24 cellular contexts compared by ENCODE assay signal in genomic region chr1:90720137-90720636, GRCh38. TPM values are rescaled to one million over a fixed set of nuclear protein-coding genes. Genes with fewer than 3 reads are reported as not detected.
DNase-seq lines count a peak whose midpoint lies in the region; ATAC-seq and TF ChIP-seq lines count a peak whose summit lies in the region.
"Had no signal": no experiment of that assay in that cellular context is flagged by ENCODE, and none has a peak within 500 bp of the region (broad histone marks: within the 10 kb centered on the region; RNA-seq: fewer than 3 reads in every experiment).

No MANE protein-coding gene starts in this region.

- H3K27me3 Mint-ChIP-seq in activated naive CD4-positive, alpha-beta T cell treated with anti-CD3 and anti-CD28 coated beads, Interleukin-2, amount 10 ng/mL, durations not matched to agents 7 days and 5 days = peaks cover 99% of the 10 kb centered on the region
- H3K27me3 Mint-ChIP-seq in WTC11 (ENCODE audit: low read depth) = peaks cover 99% of the 10 kb centered on the region
- peaks cover 93% of the 10 kb centered on the region for H3K27me3 Mint-ChIP-seq in type B pancreatic cell

- H3K36me3 ChIP-seq in iPS-18a (ENCODE audit: control insufficient read depth, low read depth, low read length) = no peaks in the 10 kb centered on the region

- peaks cover 27% of the 10 kb centered on the region for H3K4me1 Mint-ChIP-seq in activated naive CD4-positive, alpha-beta T cell treated with anti-CD3 and anti-CD28 coated beads, Interleukin-2, amount 10 ng/mL, durations not matched to agents 7 days and 5 days
- H3K4me1 Mint-ChIP-seq in WTC11 (peaks cover 58% of the 10 kb centered on the region), type B pancreatic cell (ENCODE audit: unreplicated experiment) (peaks cover 17% of the 10 kb centered on the region)

- H3K9me3 Mint-ChIP-seq in activated naive CD4-positive, alpha-beta T cell treated with anti-CD3 and anti-CD28 coated beads, Interleukin-2, amount 10 ng/mL, durations not matched to agents 7 days and 5 days = no peaks in the 10 kb centered on the region
- H3K9me3 Mint-ChIP-seq in WTC11 = no peaks in the 10 kb centered on the region
- H3K9me3 Mint-ChIP-seq in type B pancreatic cell = peaks cover 4% of the 10 kb centered on the region
- H3K9me3 Mint-ChIP-seq: activated T-helper 2 cell treated with anti-CD3 and anti-CD28 coated beads, Interferon-gamma antibody, Interleukin-2, Interleukin-4, amounts not matched to agents 10 μg/mL and 5 μg/mL and 100 μg/mL, durations not matched to agents 14 hours and 24 hours and 36 hours had no signal

- H3K4me1 ChIP-seq in iPS-18a (ENCODE audit: control insufficient read depth, low read depth, low read length) = peaks cover 19% of the 10 kb centered on the region

- peaks cover 17% of the 10 kb centered on the region for H3K36me3 Mint-ChIP-seq in activated naive CD4-positive, alpha-beta T cell treated with anti-CD3 and anti-CD28 coated beads, Interleukin-2, amount 10 ng/mL, durations not matched to agents 7 days and 5 days
- H3K36me3 Mint-ChIP-seq in WTC11 (no peaks in the 10 kb centered on the region; the same call in 1 of the 2 replicates), type B pancreatic cell (peaks cover 3% of the 10 kb centered on the region)

- peak overlapping the region; percentile 48 for H3K4me3 ChIP-seq in iPS-18a (ENCODE audit: low read length)
- H3K4me3 ChIP-seq: coronary artery, K562 had no signal

- H3K27ac ChIP-seq in iPS-18a (ENCODE audit: low read length) = no peak overlapping the region
- no peak overlapping the region for H3K27ac ChIP-seq in caudate nucleus (ENCODE audit: low read depth, low read length)
- H3K27ac ChIP-seq: coronary artery, RWPE1 had no signal

- CTCF ChIA-PET in activated naive CD4-positive, alpha-beta T cell treated with anti-CD3 and anti-CD28 coated beads, Interleukin-2, amount 10 ng/mL, durations not matched to agents 7 days and 5 days (lab: Charles Lee) = interaction anchor here (1.0 to 2.2 kb wide), 4 partner anchors 10 to 306 kb away, joined by 3 to 6 read pairs (median 4); no protein-coding TSS in a partner anchor
- CTCF ChIA-PET in WTC11 (lab: Charles Lee) = interaction anchor here (1.0 to 2.6 kb wide), 13 partner anchors 8 to 445 kb away, joined by 3 to 27 read pairs (median 3); no protein-coding TSS in a partner anchor

- peak overlapping the region; percentile 38 for H3K27ac Mint-ChIP-seq in activated naive CD4-positive, alpha-beta T cell treated with anti-CD3 and anti-CD28 coated beads, Interleukin-2, amount 10 ng/mL, durations not matched to agents 7 days and 5 days
- H3K27ac Mint-ChIP-seq in WTC11 (no peak overlapping the region), type B pancreatic cell (peak overlapping the region; percentile 8)
- H3K27ac Mint-ChIP-seq: activated CD8-positive, alpha-beta memory T cell treated with anti-CD3 and anti-CD28 coated beads, Interleukin-2, amount 10 ng/mL, durations not matched to agents 7 days and 5 days; activated T-helper 2 cell treated with anti-CD3 and anti-CD28 coated beads, Interferon-gamma antibody, Interleukin-2, Interleukin-4, amounts not matched to agents 10 μg/mL and 5 μg/mL and 100 μg/mL, durations not matched to agents 14 hours and 24 hours and 36 hours; nephron had no signal

- ATAC-seq in WTC11 = no peak
- ATAC-seq: activated CD4-positive, CD25-positive, alpha-beta regulatory T cell treated with anti-CD3 and anti-CD28 coated beads, Interleukin-2, amount 50 U/mL, for 24 hours; activated CD8-positive, alpha-beta memory T cell treated with anti-CD3 and anti-CD28 coated beads, Interleukin-2, amount 10 ng/mL, durations not matched to agents 7 days and 5 days; K562; SK-N-SH treated with all-trans-retinoic acid at 6 μM for 48 hours had no signal

- H3K9ac ChIP-seq in iPS-18a (ENCODE audit: low read length) = no peak overlapping the region

- DNase-seq in activated naive CD4-positive, alpha-beta T cell treated with anti-CD3 and anti-CD28 coated beads, Interleukin-2, amount 10 ng/mL, durations not matched to agents 7 days and 5 days = no peak
- no peak for DNase-seq in activated naive CD4-positive, alpha-beta T cell treated with anti-CD3 and anti-CD28 coated beads, Interleukin-2, amount 50 U/mL, for 16 hours
- DNase-seq in WTC11 (ENCODE audit: low spot score) (no peak), type B pancreatic cell (ENCODE audit: extremely low spot score, unreplicated experiment) (no peak), LoVo (ENCODE audit: low spot score) (no peak), caudate nucleus (lab: John Stamatoyannopoulos, UW) (no peak), nucleus accumbens (lab: John Stamatoyannopoulos, UW) (no peak)
- DNase-seq: activated CD8-positive, alpha-beta memory T cell treated with anti-CD3 and anti-CD28 coated beads, Interleukin-2, amount 10 ng/mL, durations not matched to agents 7 days and 5 days; NCI-H146; NCI-H2171; NCI-H524 treated with DMSO at 0.1 percent for 48 hours had no signal

- H3K9me3 ChIP-seq in iPS-18a (ENCODE audit: control insufficient read depth, low read depth, low read length) = no peaks in the 10 kb centered on the region

- POLR2A ChIA-PET in WTC11 (lab: Charles Lee) = no interaction called here

- no peak for TF ChIP-seq CTCF in WTC11 (IDR thresholded peaks at IDR 0.05)
- no peak for TF ChIP-seq CTCF in type B pancreatic cell (conservative IDR thresholded peaks at IDR 0.05)

- peaks cover 99% of the 10 kb centered on the region for H3K27me3 ChIP-seq in iPS-18a (ENCODE audit: control insufficient read depth, insufficient read depth, low read length)

- no peak overlapping the region for H3K4me3 Mint-ChIP-seq in activated naive CD4-positive, alpha-beta T cell treated with anti-CD3 and anti-CD28 coated beads, Interleukin-2, amount 10 ng/mL, durations not matched to agents 7 days and 5 days
- H3K4me3 Mint-ChIP-seq in WTC11 (peak overlapping the region; percentile 80), type B pancreatic cell (peak overlapping the region; percentile 32)
- H3K4me3 Mint-ChIP-seq: activated CD8-positive, alpha-beta memory T cell treated with anti-CD3 and anti-CD28 coated beads, Interleukin-2, amount 10 ng/mL, durations not matched to agents 7 days and 5 days had no signal

TF ChIP-seq in WTC11, 78 proteins besides CTCF, POLR2A, EP300 and RAD21 (continues in another document):
- TF ChIP-seq FOXK1 (CRISPR knock-in tag; IDR thresholded peaks at IDR 0.05) (no peak), PREB (CRISPR knock-in tag; IDR thresholded peaks at IDR 0.05; ENCODE audit: borderline replicate concordance) (no peak), IRF2 (CRISPR knock-in tag; IDR thresholded peaks at IDR 0.05; ENCODE audit: borderline replicate concordance, low read depth) (no peak), ZNF512 (CRISPR knock-in tag; IDR thresholded peaks at IDR 0.05; ENCODE audit: borderline replicate concordance) (no peak), KAT7 (CRISPR knock-in tag; IDR thresholded peaks at IDR 0.05; ENCODE audit: borderline replicate concordance) (no peak), GTF2I (CRISPR knock-in tag; conservative IDR thresholded peaks at IDR 0.05) (no peak), ZBTB43 (CRISPR knock-in tag; IDR thresholded peaks at IDR 0.05) (no peak), ATF1 (CRISPR knock-in tag; IDR thresholded peaks at IDR 0.05) (no peak), HMGXB4 (CRISPR knock-in tag; IDR thresholded peaks at IDR 0.05) (no peak)

RNA-seq across cellular contexts. Expression of gene BARHL2, which starts 3.1 kb away (rescaled TPM):
- total RNA-seq in WTC11 (2021) = not detected in 3 replicates
- total RNA-seq in type B pancreatic cell (ENCODE audit: low replicate concordance) = 14.8 TPM in 1 of 2 replicates, not detected in the other
- total RNA-seq: activated CD8-positive, alpha-beta memory T cell treated with anti-CD3 and anti-CD28 coated beads, Interleukin-2, amount 10 ng/mL, durations not matched to agents 7 days and 5 days; activated T-helper 2 cell treated with anti-CD3 and anti-CD28 coated beads, Interferon-gamma antibody, Interleukin-2, Interleukin-4, amounts not matched to agents 10 μg/mL and 5 μg/mL and 100 μg/mL, durations not matched to agents 14 hours and 24 hours and 36 hours; Daoy; glomerular endothelial cell; posterior vena cava; subcutaneous adipose tissue; urinary bladder had no signal
